ENCODE assay signal across 17 cellular contexts in the genomic region with DNA sequence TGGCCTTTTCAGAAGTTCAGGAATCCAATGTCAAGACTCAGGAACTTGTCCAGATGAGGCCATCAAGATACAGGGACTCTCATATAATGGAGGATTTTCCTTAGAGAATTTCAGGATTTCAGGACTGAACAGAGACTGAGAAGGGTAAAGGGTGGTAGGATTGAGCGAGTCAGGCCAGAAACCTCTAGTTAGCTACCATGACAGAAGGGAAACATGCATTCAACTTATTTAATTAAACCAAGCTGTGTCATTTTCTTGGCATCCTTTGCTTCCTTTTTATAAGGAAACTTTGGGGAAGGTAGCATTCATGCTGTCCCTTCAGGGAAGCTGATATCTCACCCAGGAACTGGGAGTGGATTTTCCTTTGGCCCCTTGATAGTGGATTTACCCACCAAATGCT.
"Had no signal": no experiment of that assay in that cellular context is flagged by ENCODE, and none has a peak within 500 bp of the region (broad histone marks: within the 10 kb centered on the region; RNA-seq: fewer than 3 reads in every experiment).

No MANE protein-coding gene starts in this region.

- DNase-seq: activated CD4-positive, alpha-beta T cell treated with anti-CD3 and anti-CD28 coated beads, Interleukin-2, amount 50 U/mL, for 4 hours; activated CD4-positive, CD25-positive, alpha-beta regulatory T cell treated with anti-CD3 and anti-CD28 coated beads, Interleukin-2, amount 50 U/mL, for 72 hours; activated gamma-delta T cell; adrenal gland; effector CD8-positive, alpha-beta T cell; hypothalamus; midbrain; nephron progenitor cell; occipital lobe; retina; stimulated activated naive CD4-positive, alpha-beta T cell treated with Interleukin-2 at 50 U/mL for 16 hours; substantia nigra; trophoblast cell had no signal

- H3K4me1 ChIP-seq: adrenal gland, foreskin keratinocyte had no signal

- H3K36me3 ChIP-seq: adrenal gland, cardiac muscle cell had no signal

- H3K27ac ChIP-seq: adrenal gland, cardiac muscle cell, foreskin keratinocyte had no signal

- ATAC-seq: esophagus mucosa, left lobe of liver had no signal

- H3K4me3 ChIP-seq: adrenal gland, cardiac muscle cell had no signal

- H3K9me3 ChIP-seq: adrenal gland had no signal

- H3K27me3 ChIP-seq: adrenal gland, cardiac muscle cell, foreskin keratinocyte had no signal
